ENCODE assay signal across 12 cellular contexts in genomic region chr1:1114431-1114830, GRCh38. TPM values are rescaled to one million over a fixed set of nuclear protein-coding genes. Genes with fewer than 3 reads are reported as not detected.
DNase-seq lines count a peak whose midpoint lies in the region; ATAC-seq, FAIRE-seq and TF ChIP-seq lines count a peak whose summit lies in the region.
"Had no signal": no experiment of that assay in that cellular context is flagged by ENCODE, and none has a peak within 500 bp of the region (broad histone marks: within the 10 kb centered on the region; RNA-seq: fewer than 3 reads in every experiment).

No MANE protein-coding gene starts in this region.

- TF ChIP-seq EP300 in K562 (IDR thresholded peaks at IDR 0.05; ENCODE audit: low read length) = no peak

- no peaks in the 10 kb centered on the region for H3K27me3 ChIP-seq in CD4-positive, alpha-beta memory T cell (ENCODE audit: insufficient read depth, low read length)
- H3K27me3 ChIP-seq in K562 (ENCODE audit: control insufficient read depth in 2 of 2, insufficient read depth in 2 of 2, low read length in 2 of 2) (peaks cover 20 to 23% of the 10 kb centered on the region in 2 experiments; a peak in 4 of 5 replicates), uterus (no peaks in the 10 kb centered on the region)

- CTCF ChIA-PET in CD4-positive, alpha-beta memory T cell (lab: Charles Lee; ENCODE audit: partially characterized antibody) = interaction anchor here (0.6 to 1.7 kb wide), 2 partner anchors 8 to 100 kb away, joined by 3 to 5 read pairs; no protein-coding TSS in a partner anchor
- CTCF ChIA-PET in K562 (lab: Yijun Ruan, JAX; ENCODE audit: low intra/inter-chr PET ratio) = no interaction called here

- H2AFZ ChIP-seq in K562 (ENCODE audit: low read depth, low read length) = no peak overlapping the region

- peaks cover 0 to 6% (median 3%) of the 10 kb centered on the region in 8 donors for H3K9me3 Mint-ChIP-seq in CD4-positive, alpha-beta memory T cell
- H3K9me3 Mint-ChIP-seq in HFFc6 (peaks cover 11% of the 10 kb centered on the region), natural killer cell (peaks cover 0 to 3% of the 10 kb centered on the region in 2 donors)

- no peaks in the 10 kb centered on the region for H3K36me3 ChIP-seq in CD4-positive, alpha-beta memory T cell (ENCODE audit: insufficient read depth, low read length)
- H3K36me3 ChIP-seq in K562 (ENCODE audit: control insufficient read depth, insufficient read depth, low read length) = peaks cover 28% of the 10 kb centered on the region
- H3K36me3 ChIP-seq in uterus = no peaks in the 10 kb centered on the region

- peak overlapping the region; percentile 74 to 87 (median 78) for H3K4me3 Mint-ChIP-seq in CD4-positive, alpha-beta memory T cell
- H3K4me3 Mint-ChIP-seq in HFFc6 (peak overlapping the region; percentile 90), natural killer cell (peak overlapping the region; percentile 55)

- H3K36me3 Mint-ChIP-seq in CD4-positive, alpha-beta memory T cell = peaks cover 6 to 16% of the 10 kb centered on the region in 2 donors
- peaks cover 20% of the 10 kb centered on the region for H3K36me3 Mint-ChIP-seq in HFFc6 (ENCODE audit: low read depth)
- no peaks in the 10 kb centered on the region for H3K36me3 Mint-ChIP-seq in natural killer cell

- no peak for DNase-seq in CD4-positive, alpha-beta memory T cell
- no peak for DNase-seq in HFFc6
- no peak for DNase-seq in K562 (ENCODE audit: extremely low read depth in 1 of 4, low spot score in 3 of 4)
- no peak for DNase-seq in natural killer cell
- no peak for DNase-seq in NCI-H526 treated with DMSO at 0.1 percent for 48 hours (lab: John Stamatoyannopoulos, UW)
- DNase-seq in uterus = no peak
- DNase-seq in C1 segment of cervical spinal cord (lab: John Stamatoyannopoulos, UW) = no peak
- DNase-seq in NCI-H2029 treated with DMSO at 0.1 percent for 48 hours (lab: John Stamatoyannopoulos, UW) = no peak
- DNase-seq: midbrain had no signal

- peak overlapping the region in 3 of 7 donors; percentile 16 to 88 (median 37) for H3K27ac Mint-ChIP-seq in CD4-positive, alpha-beta memory T cell
- H3K27ac Mint-ChIP-seq in HFFc6 (0 out of 2 replicates have a peak overlapping the region, but pooled peaks have one; percentile 42), natural killer cell (peak overlapping the region in 1 of 2 donors; percentile 11)

- in situ Hi-C loops in K562 (cut with MboI) = no loop called here

- peaks cover 57% of the 10 kb centered on the region for H3K79me2 ChIP-seq in K562 (ENCODE audit: control insufficient read depth, insufficient read depth, low read length)

- peak overlapping the region; percentile 77; the same call in 1 of the 2 replicates for H3K4me2 ChIP-seq in K562 (ENCODE audit: insufficient read depth, low read length)

- ATAC-seq in K562 (no peak), natural killer cell (no peak)

- no peaks in the 10 kb centered on the region for H4K20me1 ChIP-seq in K562 (replicated peaks; ENCODE audit: control insufficient read depth, insufficient read depth, low read length)

- POLR2A ChIA-PET in CD4-positive, alpha-beta memory T cell (lab: Charles Lee; ENCODE audit: partially characterized antibody) = no interaction called here
- POLR2A ChIA-PET in K562 (lab: Yijun Ruan, JAX) = interaction anchor here (0.6 to 0.7 kb wide), 2 partner anchors 16 kb away, joined by 3 to 4 read pairs; no protein-coding TSS in a partner anchor

- intact Hi-C loops in CD4-positive, alpha-beta memory T cell (cut with micrococcal nuclease) = no loop called here
- intact Hi-C loops in K562 (cut with micrococcal nuclease) = no loop called here
- intact Hi-C loops in natural killer cell (cut with micrococcal nuclease) = no loop called here
- intact Hi-C loops in uterus (cut with DNase I; ENCODE audit: low total_unique reads) = no loop called here

- no peak for TF ChIP-seq RAD21 in K562 (CRISPR knock-in tag; conservative IDR thresholded peaks at IDR 0.05 in 1 of 2, IDR thresholded peaks at IDR 0.05 in 1 of 2)

- H3K9me1 ChIP-seq in K562 (ENCODE audit: control insufficient read depth, insufficient read depth, low read length) = no peaks in the 10 kb centered on the region

- peaks cover 3 to 18% (median 8%) of the 10 kb centered on the region in 4 donors for H3K4me1 Mint-ChIP-seq in CD4-positive, alpha-beta memory T cell
- peaks cover 8% of the 10 kb centered on the region; the same call in 1 of the 2 replicates for H3K4me1 Mint-ChIP-seq in HFFc6 (ENCODE audit: low read depth)
- H3K4me1 Mint-ChIP-seq in natural killer cell = peaks cover 0 to 12% of the 10 kb centered on the region in 2 donors

- no TSS peak for BruUV-seq in K562 (replicated peaks; lab: Mats Ljungman, UMichigan)

- peaks cover 0 to 4% of the 10 kb centered on the region in 2 donors for H3K9me3 ChIP-seq in CD4-positive, alpha-beta memory T cell (ENCODE audit: control insufficient read depth in 1 of 2, low read length in 2 of 2)
- H3K9me3 ChIP-seq in K562 (replicated peaks; ENCODE audit: control insufficient read depth, insufficient read depth, low read depth, low read length) (peaks cover 25% of the 10 kb centered on the region), uterus (no peaks in the 10 kb centered on the region)

- peaks cover 11% of the 10 kb centered on the region for H3K4me1 ChIP-seq in CD4-positive, alpha-beta memory T cell (ENCODE audit: insufficient read depth, low read length)
- peaks cover 13 to 50% of the 10 kb centered on the region in 2 experiments; a peak in 4 of 5 replicates for H3K4me1 ChIP-seq in K562 (replicated peaks in 1 of 2; ENCODE audit: control insufficient read depth in 2 of 2, insufficient read depth in 2 of 2, low read length in 2 of 2)
- H3K4me1 ChIP-seq in uterus = peaks cover 0 to 6% of the 10 kb centered on the region in 2 donors

- no peak overlapping the region for H3K27ac ChIP-seq in CD4-positive, alpha-beta memory T cell (ENCODE audit: low read depth, low read length)
- H3K27ac ChIP-seq in K562 (ENCODE audit: extremely low read depth, low read depth, low read length) = no peak overlapping the region
- H3K27ac ChIP-seq in uterus = no peak overlapping the region

- TF ChIP-seq CTCF in HFFc6 (IDR thresholded peaks at IDR 0.05) (no peak), K562 (IDR thresholded peaks at IDR 0.05 in 2 of 3, conservative IDR thresholded peaks at IDR 0.05 in 1 of 3; ENCODE audit: insufficient read depth in 2 of 3, low read depth in 1 of 3, low read length in 3 of 3) (no peak), natural killer cell (IDR thresholded peaks at IDR 0.05) (no peak), uterus (IDR thresholded peaks at IDR 0.05) (no peak)

- no peak for FAIRE-seq in K562 (lab: Jason Lieb, UNC)
- FAIRE-seq: frontal cortex had no signal

- no peak overlapping the region for H3K9ac ChIP-seq in K562 (ENCODE audit: insufficient read depth in 1 of 2, low read depth in 2 of 2, low read length in 2 of 2)

- 95% methylated on average over 13 of the region's 13 CpGs for WGBS in K562 (ENCODE audit: insufficient coverage, low coverage, missing lambda C conversion rate)

- TF ChIP-seq POLR2A in K562 (conservative IDR thresholded peaks at IDR 0.05) (no peak), uterus (IDR thresholded peaks at IDR 0.05) (no peak)

- no peak overlapping the region for H3K4me3 ChIP-seq in CD4-positive, alpha-beta memory T cell (ENCODE audit: low read length in 2 of 2)
- H3K4me3 ChIP-seq in K562 (peak overlapping the region; percentile 50), uterus (no peak overlapping the region)

- H3K27me3 Mint-ChIP-seq in CD4-positive, alpha-beta memory T cell = peaks cover 3 to 5% of the 10 kb centered on the region in 2 donors
- peaks cover 14% of the 10 kb centered on the region for H3K27me3 Mint-ChIP-seq in HFFc6 (ENCODE audit: insufficient read depth)
- H3K27me3 Mint-ChIP-seq in natural killer cell (ENCODE audit: low read depth in 2 of 2) = peaks cover 0 to 3% of the 10 kb centered on the region in 2 donors

RNA-seq across cellular contexts. Expression of gene C1orf159, which starts 1.5 kb away (rescaled TPM):
- total RNA-seq in CD4-positive, alpha-beta memory T cell = 10 to 100 TPM; 15.0 to 15.1 TPM
- polyA plus RNA-seq in CD4-positive, alpha-beta memory T cell = 1 to 10 TPM; 3.8 to 7.9 TPM
- 10 to 100 TPM in 1 of 6 experiments, 1 to 10 TPM in 5; 8.7 to 10.3 (median 9.6) TPM for total RNA-seq in HFFc6 (2021; fragmentation: NEBNext Ultra II Directional; extraction: Animal tissue kit (Norgen Biotek cat#: 25700))
- 35.9 and 114 TPM in 2 replicates for total RNA-seq in K562 (2011; cell fraction: chromatin; rRNA removed; ENCODE audit: low replicate concordance)
- total RNA-seq in K562 (2011; cell fraction: nucleolus; rRNA removed) = 121 and 123 TPM in 2 replicates
- total RNA-seq in K562 (2011; cell fraction: nucleoplasm; rRNA removed) = 60.4 and 67.1 TPM in 2 replicates
- total RNA-seq in K562 (2014; rRNA removed) = 34.0 and 50.2 TPM in 2 replicates
- 1.0 and 1.4 TPM in 2 replicates for total RNA-seq in K562 (2014; rRNA removed; fragmentation: Illumina TruSeq; extraction: Trizol)
- total RNA-seq in K562 (2015; rRNA removed; fragmentation: Illumina TruSeq; extraction: Trizol) = 10.6 and 12.2 TPM in 2 replicates
- 42.3 and 46.4 TPM in 2 replicates for total RNA-seq in K562 (2021)
- polyA plus RNA-seq in K562 (2011; rRNA removed) = 13.2 and 23.8 TPM in 2 replicates
- 21.2 and 54.5 TPM in 2 replicates for polyA plus RNA-seq in K562 (2011; cell fraction: cytosol; rRNA removed)
- polyA plus RNA-seq in K562 (2011; cell fraction: nucleus; rRNA removed) = 125 and 192 TPM in 2 replicates
- polyA plus RNA-seq in K562 (2012) = 23.9 and 32.3 TPM in 2 replicates
- 6.3 and 17.8 TPM in 2 replicates for polyA plus RNA-seq in K562 (2014; fragmentation: Illumina TruSeq; extraction: Trizol)
- polyA plus RNA-seq in K562 (2014; fragmentation: Nextera tagmentation; extraction: Ambion mirVana) = under 1 TPM; 0.28 to 0.60 TPM
- 52.8 and 54.9 TPM in 2 replicates for polyA plus RNA-seq in K562 (2014; rRNA removed)
- 3.2 and 3.9 TPM in 2 replicates for polyA minus RNA-seq in K562 (2011; rRNA and poly(A)+ RNA removed)
- polyA minus RNA-seq in K562 (2011; cell fraction: cytosol; rRNA and poly(A)+ RNA removed) = 12.4 and 13.6 TPM in 2 replicates
- 34.3 and 38.5 TPM in 2 replicates for polyA minus RNA-seq in K562 (2011; cell fraction: nucleus; rRNA and poly(A)+ RNA removed)
- 10 to 100 TPM; 19.6 to 25.1 (median 21.5) TPM for total RNA-seq in natural killer cell
- 10 to 100 TPM in 3 of 4 donors, 1 to 10 TPM in 1; 4.9 to 20.0 (median 17.9) TPM for total RNA-seq in uterus

RNA-seq across cellular contexts. Expression of gene RNF223, which starts 40.3 kb away (rescaled TPM):
- total RNA-seq in CD4-positive, alpha-beta memory T cell = not detected
- not detected for polyA plus RNA-seq in CD4-positive, alpha-beta memory T cell
- total RNA-seq in HFFc6 (2021; fragmentation: NEBNext Ultra II Directional; extraction: Animal tissue kit (Norgen Biotek cat#: 25700)) = not detected
- 0.35 TPM in 1 of 2 replicates, not detected in the other for total RNA-seq in K562 (2011; cell fraction: chromatin; rRNA removed; ENCODE audit: low replicate concordance)
- total RNA-seq in K562 (2011; cell fraction: nucleolus; rRNA removed) = 0.17 TPM in 1 of 2 replicates, not detected in the other
- not detected in 2 replicates for total RNA-seq in K562 (2011; cell fraction: nucleoplasm; rRNA removed)
- 0.32 TPM in 1 of 2 replicates, not detected in the other for total RNA-seq in K562 (2014; rRNA removed)
- not detected in 2 replicates for total RNA-seq in K562 (2014; rRNA removed; fragmentation: Illumina TruSeq; extraction: Trizol)
- total RNA-seq in K562 (2015; rRNA removed; fragmentation: Illumina TruSeq; extraction: Trizol) = not detected in 2 replicates
- total RNA-seq in K562 (2021) = not detected in 2 replicates
- polyA plus RNA-seq in K562 (2011; rRNA removed) = 0.04 TPM in 2 replicates
- 0.04 and 0.06 TPM in 2 replicates for polyA plus RNA-seq in K562 (2011; cell fraction: cytosol; rRNA removed)
- polyA plus RNA-seq in K562 (2011; cell fraction: nucleus; rRNA removed) = 0.06 and 0.07 TPM in 2 replicates
- polyA plus RNA-seq in K562 (2012) = 0.04 and 0.11 TPM in 2 replicates
- not detected in 2 replicates for polyA plus RNA-seq in K562 (2014; fragmentation: Illumina TruSeq; extraction: Trizol)
- not detected for polyA plus RNA-seq in K562 (2014; fragmentation: Nextera tagmentation; extraction: Ambion mirVana)
- not detected in 2 replicates for polyA plus RNA-seq in K562 (2014; rRNA removed)
- polyA minus RNA-seq in K562 (2011; rRNA and poly(A)+ RNA removed) = not detected in 2 replicates
- polyA minus RNA-seq in K562 (2011; cell fraction: cytosol; rRNA and poly(A)+ RNA removed) = not detected in 2 replicates
- 0.13 and 0.22 TPM in 2 replicates for polyA minus RNA-seq in K562 (2011; cell fraction: nucleus; rRNA and poly(A)+ RNA removed)
- not detected for total RNA-seq in natural killer cell
- total RNA-seq in uterus = not detected
- total RNA-seq: frontal cortex, NCI-H460, skeletal muscle tissue had no signal

RNA-seq across cellular contexts. Expression of gene TTLL10, which starts 59.2 kb away (rescaled TPM):
- total RNA-seq in CD4-positive, alpha-beta memory T cell = not detected
- under 1 TPM; 0.27 to 0.45 TPM for polyA plus RNA-seq in CD4-positive, alpha-beta memory T cell
- total RNA-seq in HFFc6 (2021; fragmentation: NEBNext Ultra II Directional; extraction: Animal tissue kit (Norgen Biotek cat#: 25700)) = not detected
- total RNA-seq in K562 (2011; cell fraction: chromatin; rRNA removed; ENCODE audit: low replicate concordance) = 0.21 TPM in 1 of 2 replicates, not detected in the other
- total RNA-seq in K562 (2011; cell fraction: nucleolus; rRNA removed) = 0.17 TPM in 1 of 2 replicates, not detected in the other
- not detected in 2 replicates for total RNA-seq in K562 (2011; cell fraction: nucleoplasm; rRNA removed)
- total RNA-seq in K562 (2014; rRNA removed) (not detected in 2 replicates), K562 (2014; rRNA removed; fragmentation: Illumina TruSeq; extraction: Trizol) (not detected in 2 replicates), K562 (2015; rRNA removed; fragmentation: Illumina TruSeq; extraction: Trizol) (not detected in 2 replicates), K562 (2021) (not detected in 2 replicates), natural killer cell (1 to 10 TPM in 2 of 3 donors, under 1 TPM in 1; 0.23 to 1.7 (median 1.7) TPM), uterus (under 1 TPM in 2 of 4 donors, not detected in 2; 0.35 to 0.51 TPM)
- polyA plus RNA-seq in K562 (2011; rRNA removed) (not detected in 2 replicates), K562 (2014; fragmentation: Illumina TruSeq; extraction: Trizol) (not detected in 2 replicates), K562 (2014; fragmentation: Nextera tagmentation; extraction: Ambion mirVana) (not detected), K562 (2014; rRNA removed) (not detected in 2 replicates)
- 0.06 TPM in 1 of 2 replicates, not detected in the other for polyA plus RNA-seq in K562 (2011; cell fraction: cytosol; rRNA removed)
- polyA plus RNA-seq in K562 (2011; cell fraction: nucleus; rRNA removed) = 0.07 and 0.38 TPM in 2 replicates
- 0.10 TPM in 1 of 2 replicates, not detected in the other for polyA plus RNA-seq in K562 (2012)
- polyA minus RNA-seq in K562 (2011; rRNA and poly(A)+ RNA removed) = not detected in 2 replicates
- polyA minus RNA-seq in K562 (2011; cell fraction: cytosol; rRNA and poly(A)+ RNA removed) = not detected in 2 replicates
- polyA minus RNA-seq in K562 (2011; cell fraction: nucleus; rRNA and poly(A)+ RNA removed) = 0.13 TPM in 1 of 2 replicates, not detected in the other
- total RNA-seq: frontal cortex, NCI-H460, skeletal muscle tissue had no signal
